Comparison of ENCODE assay signal across 9 cellular contexts in the genomic region with DNA sequence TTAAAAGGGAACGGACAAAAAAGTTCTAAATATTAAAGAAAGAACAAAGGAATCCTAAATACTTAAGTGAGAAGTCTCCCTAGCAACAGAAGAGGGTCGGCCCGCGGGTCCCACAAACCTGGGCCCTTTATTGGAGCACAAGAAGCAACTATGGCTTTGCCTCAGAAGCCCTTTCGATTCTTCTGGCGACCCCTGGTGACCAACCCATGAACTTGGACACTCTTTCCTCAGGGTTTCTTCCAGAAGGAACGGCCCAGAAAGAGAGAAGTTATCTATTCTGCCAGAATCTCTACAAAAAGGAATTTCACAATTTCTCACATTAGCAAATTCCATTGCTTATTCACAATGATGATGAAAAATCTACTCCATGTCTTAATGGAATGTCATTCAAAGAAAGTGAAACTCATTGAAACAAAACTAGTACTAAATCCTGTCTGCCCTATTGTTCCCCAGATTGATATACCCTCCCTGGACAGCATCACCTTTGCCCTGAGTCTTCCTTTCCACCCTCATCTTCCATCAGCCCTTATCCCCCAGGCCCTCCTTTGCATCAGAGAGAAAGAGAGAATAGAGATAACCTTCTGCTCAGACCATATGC. TPM values are rescaled to one million over a fixed set of nuclear protein-coding genes. Genes with fewer than 3 reads are reported as not detected.
A peak's percentile ranks its signal among the peaks of the same experiment; 100 is the strongest.
DNase-seq lines count a peak whose midpoint lies in the region; ATAC-seq, FAIRE-seq and TF ChIP-seq lines count a peak whose summit lies in the region.
"Had no signal": no experiment of that assay in that cellular context is flagged by ENCODE, and none has a peak within 500 bp of the region (broad histone marks: within the 10 kb centered on the region; RNA-seq: fewer than 3 reads in every experiment).

No MANE protein-coding gene starts in this region.

- intact Hi-C loops in mammary epithelial cell (cut with micrococcal nuclease) = loop anchor here (1.0 to 10.0 kb wide), 4 partner anchors 146 to 502 kb away; no protein-coding TSS in a partner anchor
- intact Hi-C loops in kidney (cut with DNase I) = loop anchor here (10.0 kb wide), 1 partner anchor 148 kb away; the partner anchor contains the start of gene TRIL

- dilution Hi-C loops in mammary epithelial cell (cut with HindIII; ENCODE audit: low sequenced_read_pairs) = no loop called here

- 2% methylated on average over 7 of the region's 7 CpGs for WGBS in mammary epithelial cell (ENCODE audit: low coverage, missing lambda C conversion rate)

- H3K27ac ChIP-seq in Peyer's patch = no peak overlapping the region
- no peak overlapping the region for H3K27ac ChIP-seq in mammary epithelial cell (ENCODE audit: insufficient read depth, low read depth, low read length)
- no peak overlapping the region for H3K27ac ChIP-seq in kidney (ENCODE audit: low read depth in 2 of 2, low read length in 2 of 2)

- DNase-seq in Daoy (ENCODE audit: low read depth) (peak; percentile 71), HT-29 (ENCODE audit: low spot score) (peak; percentile 65), Peyer's patch (peak; percentile 30 to 76 (median 58)), mammary epithelial cell (no peak), kidney (peak; percentile 77)
- peak; percentile 56 for DNase-seq in stimulated activated CD8-positive, alpha-beta memory T cell treated with anti-CD3 and anti-CD28 coated beads, Interleukin-4, amount 100 ng/mL, for 48 hours
- DNase-seq: activated B cell treated with CpG ODN at 0.5 μM for 24 hours had no signal

- CTCF ChIA-PET in mammary epithelial cell (lab: Charles Lee; ENCODE audit: low non-redundant PET) = interaction anchor here (0.7 kb wide), 1 partner anchor 146 kb away, joined by 47 read pairs; no protein-coding TSS in a partner anchor

- no peaks in the 10 kb centered on the region for H3K4me1 ChIP-seq in Peyer's patch
- peaks cover 5% of the 10 kb centered on the region for H3K4me1 ChIP-seq in mammary epithelial cell (ENCODE audit: insufficient read depth, low read length)
- H3K4me1 ChIP-seq in kidney (ENCODE audit: control insufficient read depth in 1 of 2, insufficient read depth in 1 of 2, low read depth in 1 of 2, low read length in 2 of 2) = peaks cover 15 to 16% of the 10 kb centered on the region in 2 donors

- H3K9me3 ChIP-seq in Peyer's patch = no peaks in the 10 kb centered on the region
- H3K9me3 ChIP-seq in mammary epithelial cell (replicated peaks; ENCODE audit: insufficient read depth, low read length) = no peaks in the 10 kb centered on the region
- H3K9me3 ChIP-seq in kidney (ENCODE audit: control insufficient read depth in 1 of 2, low read length in 2 of 2) = no peaks in the 10 kb centered on the region

- no TSS peak for BruUV-seq in mammary epithelial cell (replicated peaks; lab: Mats Ljungman, UMichigan)

- in situ Hi-C loops in mammary epithelial cell (cut with MboI; ENCODE audit: low sequenced_read_pairs in 2 of 2) = no loop called here

- TF ChIP-seq CTCF in Peyer's patch (IDR thresholded peaks at IDR 0.05) (peak in 5 of 6 experiments; percentile 39 to 65 (median 62)), mammary epithelial cell (conservative IDR thresholded peaks at IDR 0.05 in 1 of 2, IDR thresholded peaks at IDR 0.05 in 1 of 2; ENCODE audit: extremely low read depth in 1 of 2, insufficient read depth in 1 of 2, low read depth in 1 of 2, low read length in 2 of 2) (peak; percentile 39 to 73), kidney (IDR thresholded peaks at IDR 0.05; ENCODE audit: borderline replicate concordance, extremely low read depth, insufficient read depth) (peak; percentile 60)

- H3K27me3 ChIP-seq in Peyer's patch (no peaks in the 10 kb centered on the region), mammary epithelial cell (ENCODE audit: insufficient read depth, low read length) (no peaks in the 10 kb centered on the region)

- H3K4me3 ChIP-seq in Peyer's patch (no peak overlapping the region), mammary epithelial cell (replicated peaks in 1 of 3; ENCODE audit: insufficient read depth in 1 of 3, low read depth in 2 of 3, low read length in 3 of 3) (no peak overlapping the region), kidney (ENCODE audit: low read length in 2 of 2) (no peak overlapping the region)

- FAIRE-seq in kidney (lab: Jason Lieb, UNC) = peak; percentile 39

- H3K36me3 ChIP-seq in Peyer's patch (no peaks in the 10 kb centered on the region), mammary epithelial cell (ENCODE audit: insufficient read depth, low read length) (no peaks in the 10 kb centered on the region), kidney (ENCODE audit: control insufficient read depth in 1 of 2, insufficient read depth in 2 of 2, low read length in 2 of 2) (no peaks in the 10 kb centered on the region)

- no peak for TF ChIP-seq POLR2A in Peyer's patch (IDR thresholded peaks at IDR 0.05)

- H3K79me2 ChIP-seq in mammary epithelial cell (ENCODE audit: insufficient read depth, low read length) = no peaks in the 10 kb centered on the region

- ATAC-seq in HG02571 (IDR thresholded peaks at IDR 0.05; ENCODE audit: unreplicated experiment) (no peak), GM18520 (IDR thresholded peaks at IDR 0.05; ENCODE audit: unreplicated experiment) (no peak)

- no peak overlapping the region for H3K4me2 ChIP-seq in mammary epithelial cell (ENCODE audit: insufficient read depth, low read depth, low read length)

- H4K20me1 ChIP-seq in mammary epithelial cell (ENCODE audit: insufficient read depth, low read length) = no peaks in the 10 kb centered on the region

- H3K9ac ChIP-seq in mammary epithelial cell (ENCODE audit: insufficient read depth, low read length) (no peak overlapping the region), kidney (ENCODE audit: low read length in 2 of 2) (no peak overlapping the region)

- H2AFZ ChIP-seq in mammary epithelial cell (ENCODE audit: low read depth, low read length) = peak overlapping the region; percentile 42

RNA-seq across cellular contexts. Expression of gene CPVL, which starts 43.7 kb away (rescaled TPM):
- 35.4 and 40.5 TPM in 2 replicates for total RNA-seq in Daoy (2014; rRNA removed; shearing (Covaris generic))
- 1.8 and 5.3 TPM in 2 replicates for total RNA-seq in HT-29 (2014; rRNA removed; shearing (Covaris generic))
- total RNA-seq in Peyer's patch (10 to 100 TPM in 1 of 4 donors, 1 to 10 TPM in 3; 2.5 to 16.5 (median 8.0) TPM), mammary epithelial cell (not detected), kidney (133 TPM)
- polyA plus RNA-seq in mammary epithelial cell (0.57 TPM), kidney (ENCODE audit: insufficient read depth, low read depth, low replicate concordance) (104 TPM)
- polyA minus RNA-seq in mammary epithelial cell = not detected
- total RNA-seq: activated B cell treated with CpG ODN at 0.5 μM for 24 hours had no signal
